In the genomic region with DNA sequence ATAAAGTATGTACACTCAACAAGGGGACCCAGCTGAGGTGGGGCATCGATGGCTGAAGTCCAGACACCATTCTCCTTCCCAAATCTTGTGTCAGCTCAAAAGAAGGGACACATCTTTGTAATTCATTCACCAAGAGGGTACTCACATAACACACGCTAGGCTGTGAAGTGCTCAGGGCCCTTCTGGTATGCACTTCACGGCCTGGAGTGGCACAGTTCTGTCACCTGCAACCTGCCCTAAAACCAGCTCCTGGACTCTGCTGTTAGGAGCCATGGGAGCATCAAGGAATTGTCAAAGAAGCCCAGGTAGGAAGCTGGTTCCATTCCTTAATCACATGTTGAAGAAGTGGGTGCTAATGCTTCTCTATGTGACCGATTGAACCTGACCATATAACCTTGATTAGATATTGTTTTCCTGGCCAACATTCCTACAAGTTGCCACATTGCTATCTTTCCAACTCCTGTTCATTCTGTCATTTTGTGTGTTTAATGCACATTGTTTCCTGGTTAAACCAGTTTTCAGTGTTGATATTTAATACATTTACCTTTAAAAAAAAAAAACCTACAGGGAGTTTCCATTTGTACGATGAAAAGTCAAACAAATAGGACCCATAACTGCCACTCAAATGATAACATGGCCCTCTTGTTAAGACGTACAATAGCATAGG, we compare ENCODE assay signal across 19 cellular contexts.
"Had no signal": no experiment of that assay in that cellular context is flagged by ENCODE, and none has a peak within 500 bp of the region (broad histone marks: within the 10 kb centered on the region; RNA-seq: fewer than 3 reads in every experiment).

No MANE protein-coding gene starts in this region.

- H3K4me1 Mint-ChIP-seq: activated B cell treated with CpG ODN at 0.5 μM for 24 hours; activated CD4-positive, alpha-beta T cell treated with anti-CD3 and anti-CD28 coated beads, Interleukin-2, amount 10 ng/mL, durations not matched to agents 7 days and 5 days; activated naive CD4-positive, alpha-beta T cell treated with anti-CD3 and anti-CD28 coated beads, Interleukin-2, amount 10 ng/mL, durations not matched to agents 7 days and 5 days; activated T-helper 17 cell treated with anti-CD3 and anti-CD28 coated beads, Interleukin-2, amount 50 U/mL, for 72 hours had no signal

- DNase-seq: activated B cell treated with CpG ODN at 0.5 μM for 24 hours; activated CD4-positive, alpha-beta T cell treated with anti-CD3 and anti-CD28 coated beads, Interleukin-2, amount 10 ng/mL, durations not matched to agents 7 days and 5 days; activated CD8-positive, alpha-beta memory T cell treated with anti-CD3 and anti-CD28 coated beads for 24 hours; activated naive CD4-positive, alpha-beta T cell treated with anti-CD3 and anti-CD28 coated beads, Interleukin-2, amount 10 ng/mL, durations not matched to agents 7 days and 5 days; caudate nucleus; cortex of kidney; effector memory CD4-positive, alpha-beta T cell; kidney glomerular epithelial cell; nucleus accumbens; psoas muscle; right lobe of liver; stimulated activated CD4-positive, alpha-beta T cell treated with anti-CD3 and anti-CD28 coated beads, Interleukin-12 subunit alpha, Interleukin-12 subunit beta, amount 100 ng/mL, for 4 hours; stimulated activated CD4-positive, alpha-beta T cell treated with anti-CD3 and anti-CD28 coated beads, Interleukin-2, amount 100 ng/mL, for 48 hours; stimulated activated naive CD8-positive, alpha-beta T cell treated with anti-CD3 and anti-CD28 coated beads, Interleukin-15, Interleukin-2, amounts not matched to agents 100 U/mL and 50 U/mL, for 24 hours; T-helper 17 cell; testis had no signal

- H3K4me3 Mint-ChIP-seq: activated B cell treated with CpG ODN at 0.5 μM for 24 hours; activated CD4-positive, alpha-beta T cell treated with anti-CD3 and anti-CD28 coated beads, Interleukin-2, amount 10 ng/mL, durations not matched to agents 7 days and 5 days; activated naive CD4-positive, alpha-beta T cell treated with anti-CD3 and anti-CD28 coated beads, Interleukin-2, amount 10 ng/mL, durations not matched to agents 7 days and 5 days; activated T-helper 17 cell treated with anti-CD3 and anti-CD28 coated beads, Interleukin-2, amount 50 U/mL, for 72 hours; natural killer cell treated with Interleukin-12 subunit alpha and Interleukin-12 subunit beta and Interleukin-15 and Interleukin-18, amount 100 ng/mL, for 72 hours; T-helper 17 cell had no signal

- H3K27ac ChIP-seq: epithelial cell of prostate, psoas muscle, right lobe of liver, testis had no signal

- H3K9me3 ChIP-seq: psoas muscle, right lobe of liver, testis had no signal

- H3K36me3 Mint-ChIP-seq: activated naive CD4-positive, alpha-beta T cell treated with anti-CD3 and anti-CD28 coated beads, Interleukin-2, amount 10 ng/mL, durations not matched to agents 7 days and 5 days; natural killer cell treated with Interleukin-12 subunit alpha and Interleukin-12 subunit beta and Interleukin-15 and Interleukin-18, amount 100 ng/mL, for 72 hours had no signal

- H3K4me3 ChIP-seq: psoas muscle, right lobe of liver, testis had no signal

- H3K27me3 Mint-ChIP-seq: activated B cell treated with CpG ODN at 0.5 μM for 24 hours; activated naive CD4-positive, alpha-beta T cell treated with anti-CD3 and anti-CD28 coated beads, Interleukin-2, amount 10 ng/mL, durations not matched to agents 7 days and 5 days had no signal

- ATAC-seq: activated T-helper 17 cell treated with anti-CD3 and anti-CD28 coated beads, Interleukin-2, amount 50 U/mL, for 72 hours; natural killer cell treated with Interleukin-12 subunit alpha and Interleukin-12 subunit beta and Interleukin-15 and Interleukin-18, amount 100 ng/mL, for 72 hours; psoas muscle; right lobe of liver; stimulated activated naive CD8-positive, alpha-beta T cell treated with anti-CD3 and anti-CD28 coated beads, Interleukin-15, Interleukin-2, amounts not matched to agents 100 U/mL and 50 U/mL, for 24 hours; T-helper 17 cell had no signal

- H3K4me1 ChIP-seq: psoas muscle, right lobe of liver, testis had no signal

- H3K36me3 ChIP-seq: right lobe of liver had no signal

- H3K9me3 Mint-ChIP-seq: activated B cell treated with CpG ODN at 0.5 μM for 24 hours; activated CD4-positive, alpha-beta T cell treated with anti-CD3 and anti-CD28 coated beads, Interleukin-2, amount 10 ng/mL, durations not matched to agents 7 days and 5 days; activated naive CD4-positive, alpha-beta T cell treated with anti-CD3 and anti-CD28 coated beads, Interleukin-2, amount 10 ng/mL, durations not matched to agents 7 days and 5 days; activated T-helper 17 cell treated with anti-CD3 and anti-CD28 coated beads, Interleukin-2, amount 50 U/mL, for 72 hours; natural killer cell treated with Interleukin-12 subunit alpha and Interleukin-12 subunit beta and Interleukin-15 and Interleukin-18, amount 100 ng/mL, for 72 hours had no signal

- H3K27ac Mint-ChIP-seq: activated B cell treated with CpG ODN at 0.5 μM for 24 hours; activated CD4-positive, alpha-beta T cell treated with anti-CD3 and anti-CD28 coated beads, Interleukin-2, amount 10 ng/mL, durations not matched to agents 7 days and 5 days; activated naive CD4-positive, alpha-beta T cell treated with anti-CD3 and anti-CD28 coated beads, Interleukin-2, amount 10 ng/mL, durations not matched to agents 7 days and 5 days; activated T-helper 17 cell treated with anti-CD3 and anti-CD28 coated beads, Interleukin-2, amount 50 U/mL, for 72 hours; natural killer cell treated with Interleukin-12 subunit alpha and Interleukin-12 subunit beta and Interleukin-15 and Interleukin-18, amount 100 ng/mL, for 72 hours; T-helper 17 cell had no signal

- H3K27me3 ChIP-seq: right lobe of liver, testis had no signal
